35 cellular contexts compared by ENCODE assay signal in genomic region chrX:43785930-43786591, GRCh38.
"Had no signal": no experiment of that assay in that cellular context is flagged by ENCODE, and none has a peak within 500 bp of the region (broad histone marks: within the 10 kb centered on the region; RNA-seq: fewer than 3 reads in every experiment).

No MANE protein-coding gene starts in this region.

- H3K4me3 ChIP-seq: adrenal gland, body of pancreas, breast epithelium had no signal

- H3K9me3 Mint-ChIP-seq: activated B cell treated with CpG ODN at 0.5 μM for 24 hours; activated CD4-positive, alpha-beta memory T cell treated with anti-CD3 and anti-CD28 coated beads, Interleukin-2, amount 10 ng/mL, durations not matched to agents 7 days and 5 days; activated CD4-positive, alpha-beta T cell treated with anti-CD3 and anti-CD28 coated beads, Interleukin-2, amount 10 ng/mL, durations not matched to agents 7 days and 5 days; activated naive CD4-positive, alpha-beta T cell treated with anti-CD3 and anti-CD28 coated beads for 36 hours; activated naive CD4-positive, alpha-beta T cell treated with anti-CD3 and anti-CD28 coated beads, Interleukin-2, amount 50 U/mL, for 72 hours; activated T-cell treated with anti-CD3 and anti-CD28 coated beads, Interleukin-2, amount 50 U/mL, for 4 hours; activated T-helper 1 cell treated with anti-CD3 and anti-CD28 coated beads, Interleukin-12 subunit alpha, Interleukin-12 subunit beta, Interleukin-2, Interleukin-4 antibody, amounts not matched to agents 30 ng/mL and 10 ng/mL and 1 ng/mL, durations not matched to agents 14 hours and 24 hours and 36 hours; activated T-helper 17 cell treated with anti-CD3 and anti-CD28 coated beads, Interleukin-2, amount 50 U/mL, for 72 hours; T-helper 1 cell treated with Interleukin-12 subunit alpha and Interleukin-12 subunit beta and Interleukin-4 antibody, amounts not matched to agents 30 μg/mL and 1 μg/mL, for 36 hours; T-helper 2 cell treated with Interferon-gamma antibody and Interleukin-4, amounts not matched to agents 5 μg/mL and 100 μg/mL, for 36 hours had no signal

- H3K27me3 ChIP-seq: adrenal gland, body of pancreas, brain microvascular endothelial cell had no signal

- FAIRE-seq: TTC549 had no signal

- H3K36me3 ChIP-seq: adrenal gland, brain microvascular endothelial cell, breast epithelium had no signal

- H3K9me3 ChIP-seq: adrenal gland, body of pancreas had no signal

- H3K27me3 Mint-ChIP-seq: activated CD4-positive, alpha-beta T cell treated with anti-CD3 and anti-CD28 coated beads, Interleukin-2, amount 10 ng/mL, durations not matched to agents 7 days and 5 days; activated naive CD8-positive, alpha-beta T cell treated with anti-CD3 and anti-CD28 coated beads for 36 hours; activated T-helper 17 cell treated with anti-CD3 and anti-CD28 coated beads, Interleukin-2, amount 50 U/mL, for 72 hours had no signal

- H3K4me1 ChIP-seq: adrenal gland, body of pancreas, breast epithelium had no signal

- H3K36me3 Mint-ChIP-seq: activated naive CD4-positive, alpha-beta T cell treated with anti-CD3 and anti-CD28 coated beads, Interleukin-2, amount 50 U/mL, for 72 hours; activated naive CD8-positive, alpha-beta T cell treated with anti-CD3 and anti-CD28 coated beads for 36 hours had no signal

- ATAC-seq: activated naive CD4-positive, alpha-beta T cell treated with anti-CD3 and anti-CD28 coated beads, Interleukin-2, amount 50 U/mL, for 72 hours; activated T-cell treated with anti-CD3 and anti-CD28 coated beads, Interleukin-2, amount 50 U/mL, for 4 hours; activated T-cell treated with anti-CD3 and anti-CD28 coated beads, Interleukin-2, amount 50 U/mL, for 72 hours; activated T-helper 17 cell treated with anti-CD3 and anti-CD28 coated beads, Interleukin-2, amount 50 U/mL, for 72 hours; body of pancreas had no signal

- H3K27ac Mint-ChIP-seq: activated B cell treated with CpG ODN at 0.5 μM for 24 hours; activated CD4-positive, alpha-beta memory T cell treated with anti-CD3 and anti-CD28 coated beads, Interleukin-2, amount 10 ng/mL, durations not matched to agents 7 days and 5 days; activated CD4-positive, alpha-beta T cell treated with anti-CD3 and anti-CD28 coated beads, Interleukin-2, amount 10 ng/mL, durations not matched to agents 7 days and 5 days; activated naive CD4-positive, alpha-beta T cell treated with anti-CD3 and anti-CD28 coated beads for 36 hours; activated naive CD8-positive, alpha-beta T cell treated with anti-CD3 and anti-CD28 coated beads for 36 hours; activated T-cell treated with anti-CD3 and anti-CD28 coated beads, Interleukin-2, amount 50 U/mL, for 72 hours; activated T-helper 1 cell treated with anti-CD3 and anti-CD28 coated beads, Interleukin-12 subunit alpha, Interleukin-12 subunit beta, Interleukin-2, Interleukin-4 antibody, amounts not matched to agents 30 ng/mL and 10 ng/mL and 1 ng/mL, durations not matched to agents 14 hours and 24 hours and 36 hours; activated T-helper 17 cell treated with anti-CD3 and anti-CD28 coated beads, Interleukin-2, amount 50 U/mL, for 72 hours; T-helper 1 cell treated with Interleukin-12 subunit alpha and Interleukin-12 subunit beta and Interleukin-4 antibody, amounts not matched to agents 30 μg/mL and 1 μg/mL, for 36 hours; T-helper 2 cell treated with Interferon-gamma antibody and Interleukin-4, amounts not matched to agents 5 μg/mL and 100 μg/mL, for 36 hours had no signal

- DNase-seq: activated B cell treated with CpG ODN at 0.5 μM for 24 hours; activated CD4-positive, alpha-beta memory T cell treated with anti-CD3 and anti-CD28 coated beads, Interleukin-2, amount 10 ng/mL, durations not matched to agents 7 days and 5 days; activated CD4-positive, alpha-beta T cell treated with anti-CD3 and anti-CD28 coated beads for 48 hours; activated CD4-positive, alpha-beta T cell treated with anti-CD3 and anti-CD28 coated beads, Interleukin-2, amount 10 ng/mL, durations not matched to agents 7 days and 5 days; activated CD4-positive, alpha-beta T cell treated with anti-CD3 and anti-CD28 coated beads, Interleukin-2, amount 50 U/mL, for 48 hours; activated CD4-positive, CD25-positive, alpha-beta regulatory T cell treated with anti-CD3 and anti-CD28 coated beads, Interleukin-2, amount 50 U/mL, for 72 hours; activated CD8-positive, alpha-beta memory T cell treated with anti-CD3 and anti-CD28 coated beads, Interleukin-2, amount 50 U/mL, for 4 hours; activated effector memory CD4-positive, alpha-beta T cell treated with anti-CD3 and anti-CD28 coated beads, Interleukin-2, amount 50 U/mL, for 16 hours; activated gamma-delta T cell treated with Interleukin-2 at 50 U/mL for 16 hours; activated naive CD4-positive, alpha-beta T cell; activated naive CD4-positive, alpha-beta T cell treated with anti-CD3 and anti-CD28 coated beads for 36 hours; activated naive CD4-positive, alpha-beta T cell treated with anti-CD3 and anti-CD28 coated beads, Interleukin-2, amount 50 U/mL, for 16 hours; activated naive CD8-positive, alpha-beta T cell treated with anti-CD3 and anti-CD28 coated beads for 36 hours; activated T-cell treated with anti-CD3 and anti-CD28 coated beads for 4 hours; activated T-cell treated with anti-CD3 and anti-CD28 coated beads, Interleukin-2, amount 50 U/mL, for 1 hour; activated T-cell treated with anti-CD3 and anti-CD28 coated beads, Interleukin-2, amount 50 U/mL, for 4 hours; activated T-cell treated with anti-CD3 and anti-CD28 coated beads, Interleukin-2, amount 50 U/mL, for 72 hours; adrenal gland; amniotic stem cell; aorta; body of pancreas; brain microvascular endothelial cell; central memory CD4-positive, alpha-beta T cell; SW 1271; T-helper 1 cell; T-helper 2 cell; T-helper 9 cell had no signal

- H3K4me1 Mint-ChIP-seq: activated B cell treated with CpG ODN at 0.5 μM for 24 hours; activated CD4-positive, alpha-beta memory T cell treated with anti-CD3 and anti-CD28 coated beads, Interleukin-2, amount 10 ng/mL, durations not matched to agents 7 days and 5 days; activated CD4-positive, alpha-beta T cell treated with anti-CD3 and anti-CD28 coated beads, Interleukin-2, amount 10 ng/mL, durations not matched to agents 7 days and 5 days; activated naive CD8-positive, alpha-beta T cell treated with anti-CD3 and anti-CD28 coated beads for 36 hours; activated T-helper 17 cell treated with anti-CD3 and anti-CD28 coated beads, Interleukin-2, amount 50 U/mL, for 72 hours had no signal

- H3K27ac ChIP-seq: adrenal gland, body of pancreas, brain microvascular endothelial cell, breast epithelium, VCaP had no signal

- H3K4me3 Mint-ChIP-seq: activated B cell treated with CpG ODN at 0.5 μM for 24 hours; activated CD4-positive, alpha-beta memory T cell treated with anti-CD3 and anti-CD28 coated beads, Interleukin-2, amount 10 ng/mL, durations not matched to agents 7 days and 5 days; activated CD4-positive, alpha-beta T cell treated with anti-CD3 and anti-CD28 coated beads, Interleukin-2, amount 10 ng/mL, durations not matched to agents 7 days and 5 days; activated naive CD4-positive, alpha-beta T cell treated with anti-CD3 and anti-CD28 coated beads for 36 hours; activated naive CD8-positive, alpha-beta T cell treated with anti-CD3 and anti-CD28 coated beads for 36 hours; activated T-cell treated with anti-CD3 and anti-CD28 coated beads, Interleukin-2, amount 50 U/mL, for 4 hours; activated T-cell treated with anti-CD3 and anti-CD28 coated beads, Interleukin-2, amount 50 U/mL, for 72 hours; activated T-helper 1 cell treated with anti-CD3 and anti-CD28 coated beads, Interleukin-12 subunit alpha, Interleukin-12 subunit beta, Interleukin-2, Interleukin-4 antibody, amounts not matched to agents 30 ng/mL and 10 ng/mL and 1 ng/mL, durations not matched to agents 14 hours and 24 hours and 36 hours; activated T-helper 17 cell treated with anti-CD3 and anti-CD28 coated beads, Interleukin-2, amount 50 U/mL, for 72 hours; T-helper 1 cell treated with Interleukin-12 subunit alpha and Interleukin-12 subunit beta and Interleukin-4 antibody, amounts not matched to agents 30 μg/mL and 1 μg/mL, for 36 hours; T-helper 2 cell treated with Interferon-gamma antibody and Interleukin-4, amounts not matched to agents 5 μg/mL and 100 μg/mL, for 36 hours had no signal
